In genomic region chr11:102138677-102139076, GRCh38 we compare ENCODE assay signal across 1 cellular context.
A peak's percentile ranks its signal among the peaks of the same experiment; 100 is the strongest.
TF ChIP-seq lines count a peak whose summit lies in the region.

No MANE protein-coding gene starts in this region.

TF ChIP-seq in IMR-90, 13 proteins besides CTCF, POLR2A, EP300 and RAD21:
- TF ChIP-seq BHLHE40 (IDR thresholded peaks at IDR 0.05; ENCODE audit: low read depth, low read length) (peak; percentile 33; the same call in 1 of the 2 replicates), CHD1 (IDR thresholded peaks at IDR 0.05; ENCODE audit: low read depth, low read length) (no peak), ELK1 (IDR thresholded peaks at IDR 0.05; ENCODE audit: borderline replicate concordance, low read depth, low read length) (no peak), FOS (IDR thresholded peaks at IDR 0.05; ENCODE audit: low read depth, low read length) (peak; percentile 13; the same call in 1 of the 2 replicates), MXI1 (IDR thresholded peaks at IDR 0.05; ENCODE audit: borderline replicate concordance, low read depth, low read length) (no peak), RCOR1 (IDR thresholded peaks at IDR 0.05; ENCODE audit: insufficient replicate concordance, low read length) (no peak), USF2 (IDR thresholded peaks at IDR 0.05; ENCODE audit: low read depth, low read length) (no peak), MAZ (IDR thresholded peaks at IDR 0.05; ENCODE audit: borderline replicate concordance, low read depth, low read length) (no peak), SMC3 (IDR thresholded peaks at IDR 0.05; ENCODE audit: low read depth, low read length) (no peak), CEBPB (IDR thresholded peaks at IDR 0.05; ENCODE audit: low read depth, low read length) (peak; percentile 82), RFX5 (IDR thresholded peaks at IDR 0.05; ENCODE audit: low read depth, low read length) (no peak), NFE2L2 (IDR thresholded peaks at IDR 0.05; ENCODE audit: low read depth, low read length) (no peak), MAFK (IDR thresholded peaks at IDR 0.05; ENCODE audit: low read depth, low read length) (peak; percentile 75)
